In the genomic region with DNA sequence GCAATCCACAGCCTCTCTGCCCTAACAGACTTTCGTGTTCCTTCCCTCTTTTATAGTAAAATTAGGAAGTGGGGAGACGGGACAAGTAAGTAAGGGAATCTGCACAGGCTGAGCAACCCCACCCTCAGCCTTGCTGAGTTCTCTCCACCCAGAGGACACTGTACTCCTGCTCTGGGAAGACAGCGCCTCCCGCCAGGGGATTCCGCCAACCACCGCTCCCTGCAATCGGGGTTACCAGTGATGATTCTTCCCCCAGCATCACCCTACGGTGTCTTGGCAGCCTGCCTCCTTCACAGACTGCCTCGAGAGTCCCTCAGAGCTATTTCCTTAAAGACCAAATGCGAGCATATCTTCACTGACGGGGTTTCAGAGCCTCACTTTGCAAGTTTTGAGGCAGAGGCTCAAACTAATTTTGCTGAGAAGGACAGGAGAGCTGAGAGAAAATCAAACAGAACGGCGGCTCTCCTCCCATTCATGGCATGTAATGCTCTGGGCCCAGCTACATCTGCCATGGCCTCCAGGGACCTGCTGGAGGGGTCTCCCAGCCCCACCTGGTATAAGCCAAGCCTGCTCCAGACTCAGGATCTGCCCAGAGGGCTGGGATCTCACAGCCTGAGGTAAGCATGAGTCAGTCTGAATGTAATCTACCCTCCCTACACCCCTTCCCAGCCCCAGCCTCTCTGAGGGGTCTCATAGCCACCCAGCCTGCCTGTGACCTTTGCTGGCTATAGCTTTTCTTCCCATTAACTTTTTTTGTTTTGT, we compare ENCODE assay signal across 1 cellular context.
TF ChIP-seq lines count a peak whose summit lies in the region.

No MANE protein-coding gene starts in this region.

TF ChIP-seq in H1, 55 proteins besides CTCF, POLR2A, EP300 and RAD21:
- TF ChIP-seq RXRA (IDR thresholded peaks at IDR 0.05; ENCODE audit: insufficient read depth, low read depth, low read length): no peak
- TF ChIP-seq RBBP5 (IDR thresholded peaks at IDR 0.05; ENCODE audit: borderline replicate concordance, low read depth, low read length): no peak
- TF ChIP-seq ZNF274 (IDR thresholded peaks at IDR 0.05; ENCODE audit: borderline replicate concordance, extremely low read depth, low read length): no peak
- no peak for TF ChIP-seq ASH2L (IDR thresholded peaks at IDR 0.05; ENCODE audit: low read length)
- TF ChIP-seq SUZ12 (IDR thresholded peaks at IDR 0.05; ENCODE audit: low read length): no peak
- no peak for TF ChIP-seq FOSL1 (IDR thresholded peaks at IDR 0.05; ENCODE audit: insufficient read depth, low read depth, low read length)
- no peak for TF ChIP-seq TCF12 (IDR thresholded peaks at IDR 0.05; ENCODE audit: low read depth, low read length)
- TF ChIP-seq, protein P1, sequence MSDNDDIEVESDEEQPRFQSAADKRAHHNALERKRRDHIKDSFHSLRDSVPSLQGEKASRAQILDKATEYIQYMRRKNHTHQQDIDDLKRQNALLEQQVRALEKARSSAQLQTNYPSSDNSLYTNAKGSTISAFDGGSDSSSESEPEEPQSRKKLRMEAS (IDR thresholded peaks at IDR 0.05): no peak
- TF ChIP-seq NRF1 (IDR thresholded peaks at IDR 0.05; ENCODE audit: low read depth, low read length): no peak
- TF ChIP-seq RFX5 (IDR thresholded peaks at IDR 0.05; ENCODE audit: borderline replicate concordance, low read depth, low read length): no peak
- TF ChIP-seq SP2 (IDR thresholded peaks at IDR 0.05; ENCODE audit: low read length): no peak
- TF ChIP-seq CBX5 (IDR thresholded peaks at IDR 0.05; ENCODE audit: low read depth, low read length): no peak
- TF ChIP-seq SRF (IDR thresholded peaks at IDR 0.05; ENCODE audit: low read depth, low read length): no peak
- no peak for TF ChIP-seq SP1 (IDR thresholded peaks at IDR 0.05; ENCODE audit: low read depth, low read length)
- TF ChIP-seq JUN (IDR thresholded peaks at IDR 0.05; ENCODE audit: low read depth, low read length): no peak
- no peak for TF ChIP-seq TAF7 (optimal IDR thresholded peaks at IDR 0.05; ENCODE audit: borderline replicate concordance, low read depth, low read length)
